ENCODE assay signal across 8 cellular contexts in genomic region chr16:30534368-30535105, GRCh38. TPM values are rescaled to one million over a fixed set of nuclear protein-coding genes. Genes with fewer than 3 reads are reported as not detected.
A peak's percentile ranks its signal among the peaks of the same experiment; 100 is the strongest.
DNase-seq lines count a peak whose midpoint lies in the region; ATAC-seq and TF ChIP-seq lines count a peak whose summit lies in the region.

TSS of gene ZNF747 (minus strand) at chr16:30534858. CDS start at chr16:30534679, 179 bp downstream.

- peak within 1 kb of the TSS; percentile 99 for H3K27ac Mint-ChIP-seq in activated naive CD8-positive, alpha-beta T cell treated with anti-CD3 and anti-CD28 coated beads, Interleukin-2, amount 10 ng/mL, durations not matched to agents 7 days and 5 days

- no peaks in the 10 kb centered on the region for H3K9me3 ChIP-seq in ES-I3 (ENCODE audit: control insufficient read depth, insufficient read depth, low read length)
- no peaks in the 10 kb centered on the region for H3K9me3 ChIP-seq in HEK293 (ENCODE audit: control insufficient read depth, insufficient read depth, low read depth, low read length)
- H3K9me3 ChIP-seq in parathyroid adenoma (ENCODE audit: control insufficient read depth, low read length): no peaks in the 10 kb centered on the region
- H3K9me3 ChIP-seq in tibial artery: no peaks in the 10 kb centered on the region

- H3K27me3 ChIP-seq in parathyroid adenoma (ENCODE audit: control insufficient read depth, insufficient read depth, low read length) (no peaks in the 10 kb centered on the region), tibial artery (no peaks in the 10 kb centered on the region)

- H2AFZ ChIP-seq in parathyroid adenoma: peak within 1 kb of the TSS; percentile 96

- peak within 1 kb of the TSS; percentile 96 for H3K4me3 Mint-ChIP-seq in activated naive CD8-positive, alpha-beta T cell treated with anti-CD3 and anti-CD28 coated beads, Interleukin-2, amount 10 ng/mL, durations not matched to agents 7 days and 5 days

- peak within 1 kb of the TSS; percentile 76 for H3K4me2 ChIP-seq in parathyroid adenoma (ENCODE audit: low read length)

- H3K27ac ChIP-seq in HEK293 (ENCODE audit: extremely low read depth, low read depth, low read length) (peak within 1 kb of the TSS; percentile 91), parathyroid adenoma (peak within 1 kb of the TSS; percentile 94), tibial artery (peak within 1 kb of the TSS; percentile 94 to 99)

- peaks cover 23% of the 10 kb centered on the region for H3K4me1 Mint-ChIP-seq in activated naive CD8-positive, alpha-beta T cell treated with anti-CD3 and anti-CD28 coated beads, Interleukin-2, amount 10 ng/mL, durations not matched to agents 7 days and 5 days

- intact Hi-C loops in Right ventricle myocardium superior (cut with DNase I): no loop called here
- intact Hi-C loops in tibial artery (cut with DNase I; ENCODE audit: low total_unique reads): loop anchor here (5.0 kb wide), 1 partner anchor 163 kb away; the partner anchor contains the start of gene SRCAP

- H3K36me3 ChIP-seq in ES-I3 (ENCODE audit: insufficient read depth, low read length) (0 out of 2 replicates have a peak, but pooled peaks cover 3% of the 10 kb centered on the region), HEK293 (ENCODE audit: control insufficient read depth in 2 of 2, insufficient read depth in 1 of 2, low read length in 2 of 2) (peaks cover 6 to 30% of the 10 kb centered on the region in 2 experiments; a peak in 2 of 3 replicates), parathyroid adenoma (ENCODE audit: control insufficient read depth, insufficient read depth, low read length) (no peaks in the 10 kb centered on the region), tibial artery (peaks cover 11 to 33% (median 25%) of the 10 kb centered on the region in 3 donors)

- peaks cover 12% of the 10 kb centered on the region for H3K36me3 Mint-ChIP-seq in activated naive CD8-positive, alpha-beta T cell treated with anti-CD3 and anti-CD28 coated beads, Interleukin-2, amount 10 ng/mL, durations not matched to agents 7 days and 5 days

- H3K27me3 Mint-ChIP-seq in activated naive CD8-positive, alpha-beta T cell treated with anti-CD3 and anti-CD28 coated beads, Interleukin-2, amount 10 ng/mL, durations not matched to agents 7 days and 5 days: no peaks in the 10 kb centered on the region

- peaks cover 12% of the 10 kb centered on the region for H3K79me2 ChIP-seq in parathyroid adenoma

- CTCF ChIA-PET in HEK293 (lab: Yijun Ruan, JAX): interaction anchor here (0.6 to 2.9 kb wide), 11 partner anchors 9 to 421 kb away, joined by 3 to 11 read pairs (median 4); partner anchors contain the start of gene ZNF688

- ATAC-seq in activated naive CD8-positive, alpha-beta T cell treated with anti-CD3 and anti-CD28 coated beads, Interleukin-2, amount 10 ng/mL, durations not matched to agents 7 days and 5 days (ENCODE audit: low read depth): peak; percentile 83
- ATAC-seq in Right ventricle myocardium superior (ENCODE audit: poor library complexity): peak; percentile 90

- H3K4me1 ChIP-seq in ES-I3 (ENCODE audit: insufficient read depth, low read length) (no peaks in the 10 kb centered on the region; the same call in 1 of the 2 replicates), HEK293 (ENCODE audit: control insufficient read depth, insufficient read depth, low read length) (peaks cover 2% of the 10 kb centered on the region; the same call in 1 of the 2 replicates), parathyroid adenoma (peaks cover 11% of the 10 kb centered on the region), tibial artery (peaks cover 0 to 37% (median 21%) of the 10 kb centered on the region in 4 donors)

- H3K9ac ChIP-seq in ES-I3 (ENCODE audit: low read depth, low read length): peak within 1 kb of the TSS; percentile 90
- peak within 1 kb of the TSS; percentile 95 for H3K9ac ChIP-seq in parathyroid adenoma

- no peaks in the 10 kb centered on the region for H3K9me3 Mint-ChIP-seq in activated naive CD8-positive, alpha-beta T cell treated with anti-CD3 and anti-CD28 coated beads, Interleukin-2, amount 10 ng/mL, durations not matched to agents 7 days and 5 days

- peak; percentile 75 for TF ChIP-seq CTCF in HEK293 (tag by site-specific recombination; IDR thresholded peaks at IDR 0.05)
- peak; percentile 10 for TF ChIP-seq CTCF in parathyroid adenoma (IDR thresholded peaks at IDR 0.05)
- no peak for TF ChIP-seq CTCF in tibial artery (IDR thresholded peaks at IDR 0.05)

- POLR2A ChIA-PET in HEK293 (lab: Yijun Ruan, JAX): interaction anchor here (0.7 to 3.7 kb wide), 15 partner anchors 7 to 164 kb away, joined by 3 to 69 read pairs (median 7); partner anchors contain the start of genes DCTPP1, SEPHS2, TBC1D10B and ZNF688
- POLR2A ChIA-PET in activated naive CD8-positive, alpha-beta T cell treated with anti-CD3 and anti-CD28 coated beads, Interleukin-2, amount 10 ng/mL, durations not matched to agents 7 days and 5 days (lab: Charles Lee): interaction anchor here (1.3 to 5.5 kb wide), 22 partner anchors 9 to 125 kb away, joined by 3 to 131 read pairs (median 10); partner anchors contain the start of genes DCTPP1, FBRS, ZNF688 and ZNF689

- peak within 1 kb of the TSS; percentile 59 for H3K4me3 ChIP-seq in HEK293 (ENCODE audit: low read depth, low read length)
- H3K4me3 ChIP-seq in parathyroid adenoma (ENCODE audit: low read depth, low read length): peak within 1 kb of the TSS; percentile 73
- peak within 1 kb of the TSS; percentile 75 to 83 for H3K4me3 ChIP-seq in tibial artery

- DNase-seq in NCI-H128 (lab: John Stamatoyannopoulos, UW; ENCODE audit: unreplicated experiment) (peak; percentile 75), SW480 (ENCODE audit: low spot score) (peak; percentile 80), Right ventricle myocardium superior (peak; percentile 96), tibial artery (peak; percentile 93 to 96)
- DNase-seq in activated naive CD8-positive, alpha-beta T cell treated with anti-CD3 and anti-CD28 coated beads, Interleukin-2, amount 10 ng/mL, durations not matched to agents 7 days and 5 days: peak; percentile 91

TF ChIP-seq in HEK293, 187 proteins besides CTCF, POLR2A, EP300 and RAD21 (continues in another document):
- no peak for TF ChIP-seq ZNF776 (tag by site-specific recombination; IDR thresholded peaks at IDR 0.05; ENCODE audit: borderline replicate concordance)
- no peak for TF ChIP-seq PRDM2 (tag by site-specific recombination; IDR thresholded peaks at IDR 0.05; ENCODE audit: borderline replicate concordance)
- no peak for TF ChIP-seq ATF2 (tag by site-specific recombination; IDR thresholded peaks at IDR 0.05; ENCODE audit: low read depth)
- TF ChIP-seq ZNF623 (tag by site-specific recombination; IDR thresholded peaks at IDR 0.05): no peak; the same call in 1 of the 2 replicates
- TF ChIP-seq ZFP69B (tag by site-specific recombination; IDR thresholded peaks at IDR 0.05): no peak
- peak; percentile 81; the same call in 1 of the 2 replicates for TF ChIP-seq ZNF777 (tag by site-specific recombination; IDR thresholded peaks at IDR 0.05; ENCODE audit: borderline replicate concordance)
- TF ChIP-seq KLF8 (tag by site-specific recombination; IDR thresholded peaks at IDR 0.05): peak; percentile 97

RNA-seq across cellular contexts. Expression of gene ZNF747, which starts in this region (rescaled TPM):
- total RNA-seq in activated naive CD8-positive, alpha-beta T cell treated with anti-CD3 and anti-CD28 coated beads, Interleukin-2, amount 10 ng/mL, durations not matched to agents 7 days and 5 days: 10 to 100 TPM; 11.9 to 12.5 TPM
- 8.0 TPM for total RNA-seq in Right ventricle myocardium superior

Comparison
In these comparisons a context has a peak if more than half of its experiments do, and no peak if none do; other contexts are left out.
1. Peak in every context shown above with its lines: DNase-seq, ATAC-seq, H3K4me3 ChIP-seq and H3K27ac ChIP-seq.
2. CTCF ChIP-seq: peak in HEK293 (single experiment) and parathyroid adenoma (single experiment); none in tibial artery (0 of 2).